1 cellular context compared by ENCODE assay signal in the genomic region with DNA sequence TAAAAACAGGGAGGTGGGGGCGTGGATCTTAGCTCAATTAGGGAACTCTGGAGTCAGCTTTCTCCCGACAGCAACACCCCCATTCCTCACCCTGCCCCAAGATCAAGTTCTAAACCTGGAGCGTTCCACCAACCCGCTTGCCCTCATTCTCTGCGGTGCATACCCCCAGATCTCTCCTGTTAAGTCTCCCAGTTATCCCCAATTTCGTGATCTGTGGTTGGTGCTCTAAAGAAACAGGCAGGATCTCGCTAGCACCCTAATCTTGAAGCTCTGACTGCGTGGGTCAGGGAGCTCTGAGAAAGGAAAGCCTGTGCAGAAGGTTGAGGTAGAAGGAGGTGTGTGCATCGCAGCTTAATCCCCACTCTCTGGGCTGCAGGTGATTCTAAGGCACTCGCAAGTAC.
TF ChIP-seq lines count a peak whose summit lies in the region.

No MANE protein-coding gene starts in this region.

TF ChIP-seq in H1, 55 proteins besides CTCF, POLR2A, EP300 and RAD21 (continued from another document):
- TF ChIP-seq TAF7 (optimal IDR thresholded peaks at IDR 0.05; ENCODE audit: borderline replicate concordance, low read depth, low read length) (no peak), KDM5A (IDR thresholded peaks at IDR 0.05; ENCODE audit: low read length) (no peak), TCF12 (IDR thresholded peaks at IDR 0.05; ENCODE audit: low read depth, low read length) (no peak), TEAD4 (IDR thresholded peaks at IDR 0.05; ENCODE audit: low read depth, low read length) (no peak), MAFK (IDR thresholded peaks at IDR 0.05; ENCODE audit: low read depth, low read length) (no peak)
